In genomic region chr20:2691663-2692035, GRCh38 we compare ENCODE assay signal across 8 cellular contexts. TPM values are rescaled to one million over a fixed set of nuclear protein-coding genes. Genes with fewer than 3 reads are reported as not detected.
A peak's percentile ranks its signal among the peaks of the same experiment; 100 is the strongest.
DNase-seq lines count a peak whose midpoint lies in the region; FAIRE-seq and TF ChIP-seq lines count a peak whose summit lies in the region.

No MANE protein-coding gene starts in this region.

- TF ChIP-seq EP300 in H1 (IDR thresholded peaks at IDR 0.05; ENCODE audit: borderline replicate concordance in 1 of 2, low read depth in 2 of 2, low read length in 2 of 2) = no peak

- H3K18ac ChIP-seq in H1 (ENCODE audit: extremely low read depth, low read length) = 0 out of 2 replicates have a peak overlapping the region, but pooled peaks have one; percentile 19

- no peak overlapping the region for H3K27ac ChIP-seq in BLaER1 treated with 17β-estradiol and CSF1 and Interleukin-3, amounts not matched to agents 10 nM and 100 nM
- no peak overlapping the region for H3K27ac ChIP-seq in H1 (ENCODE audit: low read depth, low read length)
- no peak overlapping the region for H3K27ac ChIP-seq in osteoblast (ENCODE audit: low read depth, low read length)

- no peaks in the 10 kb centered on the region for H3K36me3 ChIP-seq in BLaER1 treated with 17β-estradiol and CSF1 and Interleukin-3, amounts not matched to agents 10 nM and 100 nM
- H3K36me3 ChIP-seq in Loucy (ENCODE audit: insufficient read depth, low read length) (no peaks in the 10 kb centered on the region), H1 (ENCODE audit: control insufficient read depth in 2 of 4, insufficient read depth in 4 of 4, low read length in 3 of 4) (no peaks in the 10 kb centered on the region; a peak in 1 of 8 replicates), osteoblast (ENCODE audit: insufficient read depth, low read length) (no peaks in the 10 kb centered on the region)

- H3K4me1 ChIP-seq in BLaER1 treated with 17β-estradiol and CSF1 and Interleukin-3, amounts not matched to agents 10 nM and 100 nM = peaks cover 10 to 66% (median 57%) of the 10 kb centered on the region in 10 experiments; a peak in 19 of 20 replicates
- H3K4me1 ChIP-seq in Loucy (ENCODE audit: insufficient read depth, low read length, poor library complexity, severe bottlenecking) = peaks cover 17% of the 10 kb centered on the region
- H3K4me1 ChIP-seq in H1 (replicated peaks in 1 of 4; ENCODE audit: control insufficient read depth in 3 of 4, insufficient read depth in 4 of 4, low read length in 3 of 4) = peaks cover 3 to 29% (median 11%) of the 10 kb centered on the region in 4 experiments
- no peaks in the 10 kb centered on the region for H3K4me1 ChIP-seq in osteoblast (ENCODE audit: insufficient read depth, low read length)

- H4K5ac ChIP-seq in H1 (ENCODE audit: insufficient read length, low read depth, low read length) = no peak overlapping the region

- H3K56ac ChIP-seq in H1 (replicated peaks; ENCODE audit: insufficient read length, low read depth, low read length) = no peak overlapping the region

- peak overlapping the region in 5 of 11 experiments; percentile 76 to 84 (median 78); a peak in 8 of 22 replicates for H3K9ac ChIP-seq in BLaER1 treated with 17β-estradiol and CSF1 and Interleukin-3, amounts not matched to agents 10 nM and 100 nM
- H3K9ac ChIP-seq in Loucy (ENCODE audit: low read depth, low read length, poor library complexity, severe bottlenecking) (peak overlapping the region; percentile 41), H1 (replicated peaks in 1 of 4; ENCODE audit: extremely low read depth in 1 of 4, low read depth in 3 of 4, low read length in 3 of 4) (no peak overlapping the region)

- H2BK120ac ChIP-seq in H1 (replicated peaks; ENCODE audit: low read depth, low read length) = no peak overlapping the region

- H2AK5ac ChIP-seq in H1 (ENCODE audit: low read depth, low read length) = peak overlapping the region; percentile 53; the same call in 1 of the 2 replicates

- no peak overlapping the region for H2BK5ac ChIP-seq in H1 (ENCODE audit: low read depth, low read length)

- no peak overlapping the region for H3K14ac ChIP-seq in H1 (ENCODE audit: insufficient read length)

- no peak for TF ChIP-seq CTCF in Loucy (conservative IDR thresholded peaks at IDR 0.05; ENCODE audit: low read length)
- TF ChIP-seq CTCF in H1 (IDR thresholded peaks at IDR 0.05; ENCODE audit: control extremely low read depth in 1 of 3, insufficient read depth in 1 of 3, low read depth in 1 of 3, low read length in 3 of 3) = no peak
- TF ChIP-seq CTCF in osteoblast (IDR thresholded peaks at IDR 0.05; ENCODE audit: extremely low read depth, low read depth, low read length) = no peak

- H3K9me2 ChIP-seq in Loucy (replicated peaks; ENCODE audit: low read depth, low read length) = no peaks in the 10 kb centered on the region

- H3K27me3 ChIP-seq in BLaER1 treated with 17β-estradiol and CSF1 and Interleukin-3, amounts not matched to agents 10 nM and 100 nM = peaks cover 11 to 41% (median 29%) of the 10 kb centered on the region in 11 experiments; a peak in 21 of 22 replicates
- peaks cover 8% of the 10 kb centered on the region for H3K27me3 ChIP-seq in Loucy (ENCODE audit: insufficient read depth, low read length, poor library complexity, severe bottlenecking)
- peaks cover 54 to 79% (median 75%) of the 10 kb centered on the region in 4 experiments for H3K27me3 ChIP-seq in H1 (replicated peaks in 1 of 4; ENCODE audit: control insufficient read depth in 3 of 4, extremely low read depth in 1 of 4, insufficient read depth in 3 of 4, low read length in 3 of 4)
- peaks cover 66% of the 10 kb centered on the region for H3K27me3 ChIP-seq in osteoblast (ENCODE audit: insufficient read depth, low read length)

- no peak for TF ChIP-seq RAD21 in H1 (IDR thresholded peaks at IDR 0.05 in 1 of 2, conservative IDR thresholded peaks at IDR 0.05 in 1 of 2; ENCODE audit: low read depth in 2 of 2, low read length in 2 of 2)

- no peak overlapping the region for H3K23ac ChIP-seq in H1 (ENCODE audit: insufficient read length)

- no peak overlapping the region for H4K91ac ChIP-seq in H1 (replicated peaks; ENCODE audit: insufficient read length, low read length)

- H3F3A ChIP-seq in Loucy (ENCODE audit: low read depth) = no peaks in the 10 kb centered on the region

- no peaks in the 10 kb centered on the region for H3K79me1 ChIP-seq in H1 (ENCODE audit: low read depth, low read length)

- H2BK12ac ChIP-seq in H1 (ENCODE audit: low read depth, low read length) = peak overlapping the region; percentile 50; the same call in 1 of the 2 replicates

- H2AFZ ChIP-seq in Loucy (ENCODE audit: low read length) (no peak overlapping the region), H1 (ENCODE audit: low read length) (no peak overlapping the region; the same call in 1 of the 2 replicates), osteoblast (ENCODE audit: low read length) (no peak overlapping the region)

- peak overlapping the region in 8 of 10 experiments; percentile 60 to 77 (median 70); a peak in 8 of 20 replicates for H3K4me3 ChIP-seq in BLaER1 treated with 17β-estradiol and CSF1 and Interleukin-3, amounts not matched to agents 10 nM and 100 nM
- H3K4me3 ChIP-seq in Loucy (ENCODE audit: low read length, poor library complexity, severe bottlenecking) (peak overlapping the region; percentile 43), H1 (ENCODE audit: extremely low read depth in 1 of 4, insufficient read depth in 2 of 4, low read depth in 3 of 4, low read length in 4 of 4) (peak overlapping the region in 3 of 4 experiments; percentile 21 to 55 (median 37); a peak in 4 of 8 replicates), osteoblast (ENCODE audit: insufficient read depth, low read length) (no peak overlapping the region)

- no peaks in the 10 kb centered on the region for H3K9me3 ChIP-seq in BLaER1 treated with 17β-estradiol and CSF1 and Interleukin-3, amounts not matched to agents 10 nM and 100 nM (replicated peaks in 1 of 11)
- H3K9me3 ChIP-seq in Loucy (ENCODE audit: insufficient read depth, low read depth, low read length) (no peaks in the 10 kb centered on the region), H1 (ENCODE audit: insufficient read depth in 2 of 2, low read depth in 1 of 2, low read length in 1 of 2) (no peaks in the 10 kb centered on the region), osteoblast (ENCODE audit: low read depth, low read length) (no peaks in the 10 kb centered on the region)

- 41% methylated on average over 10 of the region's 10 CpGs; no CpG with 5 or more reads in 1 of the 2 experiments for WGBS in H1 (ENCODE audit: extremely low coverage in 1 of 2, insufficient coverage in 1 of 2, insufficient read length in 1 of 2, insufficient replicate concordance in 2 of 2, low coverage in 1 of 2, low lambda C conversion rate in 2 of 2, missing lambda C conversion rate in 1 of 2), 2 experiments

- no peak for TF ChIP-seq POLR2A in H1 (IDR thresholded peaks at IDR 0.05; ENCODE audit: control extremely low read depth in 1 of 2, low read depth in 2 of 2, low read length in 2 of 2)

- POLR2A ChIA-PET in H1 (lab: Charles Lee; ENCODE audit: partially characterized antibody) = interaction anchor here (0.7 kb wide), 1 partner anchor 167 kb away, joined by 3 read pairs; no protein-coding TSS in a partner anchor

- FAIRE-seq in H1 (lab: Jason Lieb, UNC) = no peak

- H3K4me2 ChIP-seq in BLaER1 treated with 17β-estradiol and CSF1 and Interleukin-3, amounts not matched to agents 10 nM and 100 nM = peak overlapping the region; percentile 68 to 93 (median 80); a peak in 20 of 22 replicates
- H3K4me2 ChIP-seq in Loucy (ENCODE audit: low read depth, low read length, poor library complexity, severe bottlenecking) (peak overlapping the region; percentile 59), H1 (ENCODE audit: insufficient read depth in 1 of 2, low read depth in 2 of 2, low read length in 2 of 2) (peak overlapping the region; percentile 68 to 70), osteoblast (ENCODE audit: insufficient read depth, low read length) (no peak overlapping the region)

- no peak overlapping the region for H2BK20ac ChIP-seq in H1 (ENCODE audit: low read length)

- H2BK15ac ChIP-seq in H1 (ENCODE audit: low read length) = peak overlapping the region; percentile 81; the same call in 1 of the 2 replicates

- CTCF ChIA-PET in H1 (lab: Charles Lee; ENCODE audit: partially characterized antibody) = interaction anchor here (1.2 to 9.2 kb wide), 5 partner anchors 12 to 61 kb away, joined by 3 to 151 read pairs (median 4); no protein-coding TSS in a partner anchor

- no peak overlapping the region for H4K8ac ChIP-seq in H1 (ENCODE audit: extremely low read depth, insufficient read depth, low read length)

- DNase-seq in H1 (ENCODE audit: low read depth in 1 of 2, low spot score in 2 of 2) (no peak), osteoblast (ENCODE audit: insufficient read length, low spot score, missing footprints) (peak; percentile 77), cortex of kidney (lab: John Stamatoyannopoulos, UW) (no peak), GOT3 (lab: John Stamatoyannopoulos, UW) (no peak), mucosa of gallbladder (ENCODE audit: low spot score) (no peak)
- DNase-seq in activated CD8-positive, alpha-beta memory T cell treated with anti-CD3 and anti-CD28 coated beads, Interleukin-2, amount 50 U/mL, for 48 hours = no peak

- peaks cover 3% of the 10 kb centered on the region; the same call in 1 of the 2 replicates for H3K23me2 ChIP-seq in H1 (ENCODE audit: low read depth, low read length)

- peaks cover 0 to 27% (median 8%) of the 10 kb centered on the region in 11 experiments; a peak in 9 of 22 replicates for H4K20me1 ChIP-seq in BLaER1 treated with 17β-estradiol and CSF1 and Interleukin-3, amounts not matched to agents 10 nM and 100 nM
- H4K20me1 ChIP-seq in Loucy (ENCODE audit: insufficient read depth, low read length, poor library complexity, severe bottlenecking) (no peaks in the 10 kb centered on the region), H1 (replicated peaks in 1 of 2; ENCODE audit: control insufficient read depth in 1 of 2, insufficient read depth in 2 of 2, low read length in 2 of 2) (peaks cover 5 to 9% of the 10 kb centered on the region in 2 experiments), osteoblast (ENCODE audit: insufficient read depth, low read length) (no peaks in the 10 kb centered on the region)

- H3K79me2 ChIP-seq in Loucy (ENCODE audit: insufficient read depth, low read length) (no peaks in the 10 kb centered on the region), H1 (ENCODE audit: control insufficient read depth in 1 of 2, insufficient read depth in 2 of 2, low read length in 2 of 2) (no peaks in the 10 kb centered on the region), osteoblast (ENCODE audit: insufficient read depth, low read length) (no peaks in the 10 kb centered on the region)

- H3K4ac ChIP-seq in H1 (replicated peaks; ENCODE audit: insufficient read length, low read depth, low read length) = no peak overlapping the region

RNA-seq across cellular contexts. Expression of gene EBF4, which starts 0.9 kb away (rescaled TPM):
- total RNA-seq in H1 (2021; fragmentation: NEBNext Ultra II Directional; extraction: Animal tissue kit (Norgen Biotek cat#: 25700)) = 1.2 and 1.6 TPM in 2 replicates
- 2.9 and 3.6 TPM in 2 replicates for polyA plus RNA-seq in H1 (2011; rRNA removed)
- 2.9 TPM for polyA plus RNA-seq in H1 (2011; cell fraction: cytosol; rRNA removed)
- 16.0 TPM for polyA plus RNA-seq in H1 (2011; cell fraction: nucleus; rRNA removed)
- 3.0 to 6.6 TPM (median 3.9 TPM) in 4 replicates for polyA plus RNA-seq in H1 (2012, experiment 1 of 2)
- polyA plus RNA-seq in H1 (2012, experiment 2 of 2) = 2.3 TPM
- 1.5 TPM for polyA plus RNA-seq in H1 (2013, experiment 1 of 2)
- polyA plus RNA-seq in H1 (2013, experiment 2 of 2) = 1.2 TPM
- polyA minus RNA-seq in H1 (2011; rRNA and poly(A)+ RNA removed) = 1.7 and 2.3 TPM in 2 replicates
- 1.9 TPM for polyA minus RNA-seq in H1 (2011; cell fraction: cytosol; rRNA and poly(A)+ RNA removed)
- polyA minus RNA-seq in H1 (2011; cell fraction: nucleus; rRNA and poly(A)+ RNA removed) = 2.4 TPM
- under 0.01 and 0.29 TPM in 2 replicates for total RNA-seq in osteoblast
- 12.7 TPM for total RNA-seq in mucosa of gallbladder

RNA-seq across cellular contexts. Expression of gene IDH3B, which starts 27.6 kb away (rescaled TPM):
- 103 and 110 TPM in 2 replicates for total RNA-seq in H1 (2021; fragmentation: NEBNext Ultra II Directional; extraction: Animal tissue kit (Norgen Biotek cat#: 25700))
- 162 and 167 TPM in 2 replicates for polyA plus RNA-seq in H1 (2011; rRNA removed)
- polyA plus RNA-seq in H1 (2011; cell fraction: cytosol; rRNA removed) = 202 TPM
- 428 TPM for polyA plus RNA-seq in H1 (2011; cell fraction: nucleus; rRNA removed)
- polyA plus RNA-seq in H1 (2012, experiment 1 of 2) = 129 to 159 TPM (median 155 TPM) in 4 replicates
- polyA plus RNA-seq in H1 (2012, experiment 2 of 2) = 85.7 TPM
- polyA plus RNA-seq in H1 (2013, experiment 1 of 2) = 59.3 TPM
- 52.9 TPM for polyA plus RNA-seq in H1 (2013, experiment 2 of 2)
- polyA minus RNA-seq in H1 (2011; rRNA and poly(A)+ RNA removed) = 173 and 188 TPM in 2 replicates
- 64.4 TPM for polyA minus RNA-seq in H1 (2011; cell fraction: cytosol; rRNA and poly(A)+ RNA removed)
- polyA minus RNA-seq in H1 (2011; cell fraction: nucleus; rRNA and poly(A)+ RNA removed) = 114 TPM
- 67.5 and 71.7 TPM in 2 replicates for total RNA-seq in osteoblast
- 81.0 TPM for total RNA-seq in mucosa of gallbladder

RNA-seq across cellular contexts. Expression of gene NOP56, which starts 39.2 kb away (rescaled TPM):
- 668 and 677 TPM in 2 replicates for total RNA-seq in H1 (2021; fragmentation: NEBNext Ultra II Directional; extraction: Animal tissue kit (Norgen Biotek cat#: 25700))
- polyA plus RNA-seq in H1 (2011; rRNA removed) = 364 and 391 TPM in 2 replicates
- polyA plus RNA-seq in H1 (2011; cell fraction: cytosol; rRNA removed) = 433 TPM
- polyA plus RNA-seq in H1 (2011; cell fraction: nucleus; rRNA removed) = 1,642 TPM
- 603 to 679 TPM (median 649 TPM) in 4 replicates for polyA plus RNA-seq in H1 (2012, experiment 1 of 2)
- 135 TPM for polyA plus RNA-seq in H1 (2012, experiment 2 of 2)
- 937 TPM for polyA plus RNA-seq in H1 (2013, experiment 1 of 2)
- 806 TPM for polyA plus RNA-seq in H1 (2013, experiment 2 of 2)
- polyA minus RNA-seq in H1 (2011; rRNA and poly(A)+ RNA removed) = 546 and 558 TPM in 2 replicates
- 255 TPM for polyA minus RNA-seq in H1 (2011; cell fraction: cytosol; rRNA and poly(A)+ RNA removed)
- polyA minus RNA-seq in H1 (2011; cell fraction: nucleus; rRNA and poly(A)+ RNA removed) = 857 TPM
- total RNA-seq in osteoblast (86.0 and 91.2 TPM in 2 replicates), mucosa of gallbladder (82.9 TPM)
